Comparison of ENCODE assay signal across 1 cellular context in the genomic region with DNA sequence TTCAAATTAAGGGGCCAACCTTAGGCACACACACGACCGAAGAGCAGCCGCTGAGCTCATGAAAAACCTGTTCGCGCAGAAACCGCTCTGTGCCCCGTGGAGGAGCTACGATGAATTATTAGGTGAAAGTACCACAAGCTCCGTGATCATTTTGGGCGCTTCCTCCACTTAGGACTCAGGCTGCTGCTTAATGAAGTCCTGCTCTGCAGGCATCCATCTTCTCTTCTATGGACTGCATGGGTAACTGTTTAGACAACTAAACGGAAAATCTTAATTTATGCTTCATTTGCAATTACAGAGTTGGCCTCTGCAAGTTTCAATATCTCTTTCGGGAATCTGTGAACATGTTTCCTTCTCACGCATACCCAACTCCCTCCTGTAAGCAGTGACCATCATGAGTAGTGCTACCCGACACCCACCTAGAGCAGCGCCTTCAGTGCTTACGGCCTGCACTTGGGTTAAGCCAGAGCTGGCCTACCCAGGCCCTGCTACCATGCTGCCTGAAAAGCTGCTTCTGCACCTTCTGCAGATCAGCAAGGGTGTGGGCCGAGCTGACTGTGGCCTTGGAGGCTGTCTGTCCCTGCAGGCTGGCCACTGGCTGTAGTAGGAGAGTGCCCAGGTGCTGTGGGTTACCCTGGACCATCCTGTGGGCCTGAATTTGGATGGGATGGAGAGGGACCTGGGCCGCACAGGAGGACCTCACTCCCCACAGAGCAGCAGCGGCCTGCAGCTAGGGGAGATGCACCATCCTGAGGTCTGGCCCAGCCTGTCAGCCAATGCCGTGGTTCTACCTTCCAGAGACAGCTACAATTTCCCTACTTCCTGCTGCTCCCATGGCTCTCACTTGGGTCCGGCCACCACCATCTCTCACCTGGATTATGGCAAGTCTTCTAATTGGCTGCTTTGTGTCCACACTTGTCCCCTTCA.
A peak's percentile ranks its signal among the peaks of the same experiment; 100 is the strongest.
TF ChIP-seq lines count a peak whose summit lies in the region.

No MANE protein-coding gene starts in this region.

TF ChIP-seq in HEK293, 187 proteins besides CTCF, POLR2A, EP300 and RAD21 (continued from another document):
- TF ChIP-seq ZFP3 (tag by site-specific recombination; IDR thresholded peaks at IDR 0.05; ENCODE audit: low read depth) (no peak), FEZF1 (tag by site-specific recombination; IDR thresholded peaks at IDR 0.05) (peak; percentile 58), ZNF623 (tag by site-specific recombination; IDR thresholded peaks at IDR 0.05) (no peak), MEIS1 (CRISPR knock-in tag; IDR thresholded peaks at IDR 0.05; ENCODE audit: borderline replicate concordance) (no peak), ZBTB1 (tag by site-specific recombination; IDR thresholded peaks at IDR 0.05) (no peak), ZNF449 (tag by site-specific recombination; IDR thresholded peaks at IDR 0.05) (peak; percentile 46; the same call in 1 of the 2 replicates), SCRT2 (tag by site-specific recombination; IDR thresholded peaks at IDR 0.05) (peak; percentile 33; the same call in 1 of the 2 replicates), EGR2 (tag by site-specific recombination; IDR thresholded peaks at IDR 0.05; ENCODE audit: low read depth) (no peak), ZNF266 (tag by site-specific recombination; IDR thresholded peaks at IDR 0.05; ENCODE audit: low read depth) (no peak), KLF8 (tag by site-specific recombination; IDR thresholded peaks at IDR 0.05) (no peak), ZBTB20 (tag by site-specific recombination; IDR thresholded peaks at IDR 0.05) (0 out of 2 replicates have a peak, but pooled peaks have one; percentile 13), GLIS2 (tag by site-specific recombination; IDR thresholded peaks at IDR 0.05) (no peak), KLF10 (tag by site-specific recombination; IDR thresholded peaks at IDR 0.05) (no peak), GLIS1 (tag by site-specific recombination; IDR thresholded peaks at IDR 0.05) (no peak), ZFHX2 (tag by site-specific recombination; conservative IDR thresholded peaks at IDR 0.05) (no peak), ZNF311 (tag by site-specific recombination; IDR thresholded peaks at IDR 0.05; ENCODE audit: borderline replicate concordance) (no peak), ZNF404 (tag by site-specific recombination; IDR thresholded peaks at IDR 0.05) (no peak), ZNF155 (tag by site-specific recombination; IDR thresholded peaks at IDR 0.05) (no peak), ZNF324 (tag by site-specific recombination; IDR thresholded peaks at IDR 0.05) (no peak), ZNF785 (tag by site-specific recombination; IDR thresholded peaks at IDR 0.05) (no peak), ZNF768 (tag by site-specific recombination; IDR thresholded peaks at IDR 0.05) (no peak), ZNF670 (tag by site-specific recombination; IDR thresholded peaks at IDR 0.05; ENCODE audit: low read depth) (no peak), ZNF776 (tag by site-specific recombination; IDR thresholded peaks at IDR 0.05; ENCODE audit: borderline replicate concordance) (no peak), ZNF560 (tag by site-specific recombination; IDR thresholded peaks at IDR 0.05; ENCODE audit: borderline replicate concordance) (no peak), ZNF184 (tag by site-specific recombination; IDR thresholded peaks at IDR 0.05) (no peak), GFI1B (tag by site-specific recombination; IDR thresholded peaks at IDR 0.05) (0 out of 2 replicates have a peak, but pooled peaks have one; percentile 33)
- TF ChIP-seq, protein P1, sequence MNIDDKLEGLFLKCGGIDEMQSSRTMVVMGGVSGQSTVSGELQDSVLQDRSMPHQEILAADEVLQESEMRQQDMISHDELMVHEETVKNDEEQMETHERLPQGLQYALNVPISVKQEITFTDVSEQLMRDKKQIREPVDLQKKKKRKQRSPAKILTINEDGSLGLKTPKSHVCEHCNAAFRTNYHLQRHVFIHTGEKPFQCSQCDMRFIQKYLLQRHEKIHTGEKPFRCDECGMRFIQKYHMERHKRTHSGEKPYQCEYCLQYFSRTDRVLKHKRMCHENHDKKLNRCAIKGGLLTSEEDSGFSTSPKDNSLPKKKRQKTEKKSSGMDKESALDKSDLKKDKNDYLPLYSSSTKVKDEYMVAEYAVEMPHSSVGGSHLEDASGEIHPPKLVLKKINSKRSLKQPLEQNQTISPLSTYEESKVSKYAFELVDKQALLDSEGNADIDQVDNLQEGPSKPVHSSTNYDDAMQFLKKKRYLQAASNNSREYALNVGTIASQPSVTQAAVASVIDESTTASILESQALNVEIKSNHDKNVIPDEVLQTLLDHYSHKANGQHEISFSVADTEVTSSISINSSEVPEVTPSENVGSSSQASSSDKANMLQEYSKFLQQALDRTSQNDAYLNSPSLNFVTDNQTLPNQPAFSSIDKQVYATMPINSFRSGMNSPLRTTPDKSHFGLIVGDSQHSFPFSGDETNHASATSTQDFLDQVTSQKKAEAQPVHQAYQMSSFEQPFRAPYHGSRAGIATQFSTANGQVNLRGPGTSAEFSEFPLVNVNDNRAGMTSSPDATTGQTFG (tag by site-specific recombination; IDR thresholded peaks at IDR 0.05; ENCODE audit: borderline replicate concordance), result no peak
- TF ChIP-seq, protein P2, sequence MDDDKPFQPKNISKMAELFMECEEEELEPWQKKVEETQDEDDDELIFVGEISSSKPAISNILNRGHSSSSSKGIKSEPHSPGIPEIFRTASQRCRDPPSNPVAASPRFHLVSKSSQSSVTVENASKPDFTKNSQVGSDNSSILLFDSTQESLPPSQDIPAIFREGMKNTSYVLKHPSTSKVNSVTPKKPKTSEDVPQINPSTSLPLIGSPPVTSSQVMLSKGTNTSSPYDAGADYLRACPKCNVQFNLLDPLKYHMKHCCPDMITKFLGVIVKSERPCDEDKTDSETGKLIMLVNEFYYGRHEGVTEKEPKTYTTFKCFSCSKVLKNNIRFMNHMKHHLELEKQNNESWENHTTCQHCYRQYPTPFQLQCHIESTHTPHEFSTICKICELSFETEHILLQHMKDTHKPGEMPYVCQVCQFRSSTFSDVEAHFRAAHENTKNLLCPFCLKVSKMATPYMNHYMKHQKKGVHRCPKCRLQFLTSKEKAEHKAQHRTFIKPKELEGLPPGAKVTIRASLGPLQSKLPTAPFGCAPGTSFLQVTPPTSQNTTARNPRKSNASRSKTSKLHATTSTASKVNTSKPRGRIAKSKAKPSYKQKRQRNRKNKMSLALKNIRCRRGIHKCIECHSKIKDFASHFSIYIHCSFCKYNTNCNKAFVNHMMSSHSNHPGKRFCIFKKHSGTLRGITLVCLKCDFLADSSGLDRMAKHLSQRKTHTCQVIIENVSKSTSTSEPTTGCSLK (tag by site-specific recombination; IDR thresholded peaks at IDR 0.05), result no peak
- TF ChIP-seq, protein P3, sequence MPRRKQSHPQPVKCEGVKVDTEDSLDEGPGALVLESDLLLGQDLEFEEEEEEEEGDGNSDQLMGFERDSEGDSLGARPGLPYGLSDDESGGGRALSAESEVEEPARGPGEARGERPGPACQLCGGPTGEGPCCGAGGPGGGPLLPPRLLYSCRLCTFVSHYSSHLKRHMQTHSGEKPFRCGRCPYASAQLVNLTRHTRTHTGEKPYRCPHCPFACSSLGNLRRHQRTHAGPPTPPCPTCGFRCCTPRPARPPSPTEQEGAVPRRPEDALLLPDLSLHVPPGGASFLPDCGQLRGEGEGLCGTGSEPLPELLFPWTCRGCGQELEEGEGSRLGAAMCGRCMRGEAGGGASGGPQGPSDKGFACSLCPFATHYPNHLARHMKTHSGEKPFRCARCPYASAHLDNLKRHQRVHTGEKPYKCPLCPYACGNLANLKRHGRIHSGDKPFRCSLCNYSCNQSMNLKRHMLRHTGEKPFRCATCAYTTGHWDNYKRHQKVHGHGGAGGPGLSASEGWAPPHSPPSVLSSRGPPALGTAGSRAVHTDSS (tag by site-specific recombination; IDR thresholded peaks at IDR 0.05), result no peak
- TF ChIP-seq, protein P4, sequence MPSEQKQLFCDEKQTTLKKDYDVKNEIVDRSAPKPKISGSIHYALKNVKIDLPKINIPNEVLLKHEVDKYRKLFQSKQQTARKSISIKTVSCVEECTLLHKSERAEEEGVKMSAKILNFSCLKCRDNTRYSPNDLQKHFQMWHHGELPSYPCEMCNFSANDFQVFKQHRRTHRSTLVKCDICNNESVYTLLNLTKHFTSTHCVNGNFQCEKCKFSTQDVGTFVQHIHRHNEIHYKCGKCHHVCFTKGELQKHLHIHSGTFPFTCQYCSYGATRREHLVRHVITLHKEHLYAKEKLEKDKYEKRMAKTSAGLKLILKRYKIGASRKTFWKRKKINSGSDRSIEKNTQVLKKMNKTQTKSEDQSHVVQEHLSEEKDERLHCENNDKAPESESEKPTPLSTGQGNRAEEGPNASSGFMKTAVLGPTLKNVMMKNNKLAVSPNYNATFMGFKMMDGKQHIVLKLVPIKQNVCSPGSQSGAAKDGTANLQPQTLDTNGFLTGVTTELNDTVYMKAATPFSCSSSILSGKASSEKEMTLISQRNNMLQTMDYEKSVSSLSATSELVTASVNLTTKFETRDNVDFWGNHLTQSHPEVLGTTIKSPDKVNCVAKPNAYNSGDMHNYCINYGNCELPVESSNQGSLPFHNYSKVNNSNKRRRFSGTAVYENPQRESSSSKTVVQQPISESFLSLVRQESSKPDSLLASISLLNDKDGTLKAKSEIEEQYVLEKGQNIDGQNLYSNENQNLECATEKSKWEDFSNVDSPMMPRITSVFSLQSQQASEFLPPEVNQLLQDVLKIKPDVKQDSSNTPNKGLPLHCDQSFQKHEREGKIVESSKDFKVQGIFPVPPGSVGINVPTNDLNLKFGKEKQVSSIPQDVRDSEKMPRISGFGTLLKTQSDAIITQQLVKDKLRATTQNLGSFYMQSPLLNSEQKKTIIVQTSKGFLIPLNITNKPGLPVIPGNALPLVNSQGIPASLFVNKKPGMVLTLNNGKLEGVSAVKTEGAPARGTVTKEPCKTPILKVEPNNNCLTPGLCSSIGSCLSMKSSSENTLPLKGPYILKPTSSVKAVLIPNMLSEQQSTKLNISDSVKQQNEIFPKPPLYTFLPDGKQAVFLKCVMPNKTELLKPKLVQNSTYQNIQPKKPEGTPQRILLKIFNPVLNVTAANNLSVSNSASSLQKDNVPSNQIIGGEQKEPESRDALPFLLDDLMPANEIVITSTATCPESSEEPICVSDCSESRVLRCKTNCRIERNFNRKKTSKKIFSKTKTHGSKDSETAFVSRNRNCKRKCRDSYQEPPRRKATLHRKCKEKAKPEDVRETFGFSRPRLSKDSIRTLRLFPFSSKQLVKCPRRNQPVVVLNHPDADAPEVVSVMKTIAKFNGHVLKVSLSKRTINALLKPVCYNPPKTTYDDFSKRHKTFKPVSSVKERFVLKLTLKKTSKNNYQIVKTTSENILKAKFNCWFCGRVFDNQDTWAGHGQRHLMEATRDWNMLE (tag by site-specific recombination; conservative IDR thresholded peaks at IDR 0.05; ENCODE audit: low read depth), result no peak
- TF ChIP-seq, protein P5, sequence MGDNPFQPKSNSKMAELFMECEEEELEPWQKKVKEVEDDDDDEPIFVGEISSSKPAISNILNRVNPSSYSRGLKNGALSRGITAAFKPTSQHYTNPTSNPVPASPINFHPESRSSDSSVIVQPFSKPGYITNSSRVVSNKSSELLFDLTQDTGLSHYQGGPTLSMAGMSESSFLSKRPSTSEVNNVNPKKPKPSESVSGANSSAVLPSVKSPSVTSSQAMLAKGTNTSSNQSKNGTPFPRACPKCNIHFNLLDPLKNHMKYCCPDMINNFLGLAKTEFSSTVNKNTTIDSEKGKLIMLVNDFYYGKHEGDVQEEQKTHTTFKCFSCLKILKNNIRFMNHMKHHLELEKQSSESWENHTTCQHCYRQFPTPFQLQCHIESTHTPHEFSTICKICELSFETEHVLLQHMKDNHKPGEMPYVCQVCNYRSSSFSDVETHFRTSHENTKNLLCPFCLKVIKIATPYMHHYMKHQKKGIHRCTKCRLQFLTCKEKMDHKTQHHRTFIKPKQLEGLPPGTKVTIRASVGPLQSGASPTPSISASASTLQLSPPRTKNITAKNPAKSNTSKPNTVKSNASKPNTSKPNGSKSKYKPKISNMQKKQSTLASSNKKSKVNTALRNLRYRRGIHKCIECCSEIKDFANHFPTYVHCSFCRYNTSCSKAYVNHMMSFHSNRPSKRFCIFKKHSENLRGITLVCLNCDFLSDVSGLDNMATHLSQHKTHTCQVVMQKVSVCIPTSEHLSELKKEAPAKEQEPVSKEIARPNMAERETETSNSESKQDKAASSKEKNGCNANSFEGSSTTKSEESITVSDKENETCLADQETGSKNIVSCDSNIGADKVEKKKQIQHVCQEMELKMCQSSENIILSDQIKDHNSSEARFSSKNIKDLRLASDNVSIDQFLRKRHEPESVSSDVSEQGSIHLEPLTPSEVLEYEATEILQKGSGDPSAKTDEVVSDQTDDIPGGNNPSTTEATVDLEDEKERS (tag by site-specific recombination; IDR thresholded peaks at IDR 0.05), result no peak
- TF ChIP-seq, protein P6, sequence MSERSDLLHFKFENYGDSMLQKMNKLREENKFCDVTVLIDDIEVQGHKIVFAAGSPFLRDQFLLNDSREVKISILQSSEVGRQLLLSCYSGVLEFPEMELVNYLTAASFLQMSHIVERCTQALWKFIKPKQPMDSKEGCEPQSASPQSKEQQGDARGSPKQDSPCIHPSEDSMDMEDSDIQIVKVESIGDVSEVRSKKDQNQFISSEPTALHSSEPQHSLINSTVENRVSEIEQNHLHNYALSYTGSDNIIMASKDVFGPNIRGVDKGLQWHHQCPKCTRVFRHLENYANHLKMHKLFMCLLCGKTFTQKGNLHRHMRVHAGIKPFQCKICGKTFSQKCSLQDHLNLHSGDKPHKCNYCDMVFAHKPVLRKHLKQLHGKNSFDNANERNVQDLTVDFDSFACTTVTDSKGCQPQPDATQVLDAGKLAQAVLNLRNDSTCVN (tag by site-specific recombination; optimal IDR thresholded peaks at IDR 0.05), result no peak
